8 cellular contexts compared by ENCODE assay signal in the genomic region with DNA sequence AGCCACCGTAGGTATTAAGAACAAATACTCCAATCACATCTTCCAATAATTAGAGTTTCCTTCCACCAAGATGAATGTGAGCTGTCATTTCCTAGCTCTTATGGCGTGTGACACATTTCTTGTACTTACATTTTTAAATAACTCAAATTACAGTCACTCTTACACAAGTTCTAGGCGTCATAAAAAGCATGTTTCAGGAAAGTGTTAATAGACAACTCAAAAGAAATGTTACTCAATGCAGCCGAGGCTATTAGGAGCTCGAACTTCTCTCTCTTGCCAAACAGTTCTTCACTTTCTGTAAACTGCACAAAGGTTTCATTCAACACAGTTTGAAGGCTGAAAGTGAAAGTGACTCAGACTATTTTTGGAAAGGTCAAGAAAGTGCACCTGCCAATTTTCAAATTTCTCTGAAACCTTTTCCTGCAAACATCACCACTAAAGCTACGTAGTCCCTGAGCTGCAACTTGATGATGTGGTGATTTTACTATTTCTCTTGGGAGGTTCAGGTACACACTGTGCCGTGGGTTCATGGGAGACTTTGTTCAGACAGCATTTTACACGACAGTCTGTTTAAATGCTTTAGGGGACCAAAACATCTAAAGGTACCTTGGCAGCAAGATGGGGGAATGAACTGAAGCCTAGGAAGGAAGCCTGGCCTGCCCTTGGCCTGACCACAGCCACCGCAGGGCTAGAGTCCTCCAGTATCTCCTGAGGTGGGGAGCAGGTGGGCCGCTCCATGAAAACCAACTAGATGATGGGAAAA.
DNase-seq lines count a peak whose midpoint lies in the region; ATAC-seq and TF ChIP-seq lines count a peak whose summit lies in the region.

No MANE protein-coding gene starts in this region.

- intact Hi-C loops in left colon (cut with DNase I, micrococcal nuclease) = no loop called here

- H3K27me3 Mint-ChIP-seq in type B pancreatic cell = no peaks in the 10 kb centered on the region

- no peak overlapping the region for H3K4me3 Mint-ChIP-seq in type B pancreatic cell

- peak; percentile 88 for ATAC-seq in HG03571 (IDR thresholded peaks at IDR 0.05; ENCODE audit: unreplicated experiment)
- ATAC-seq in left colon = peak; percentile 59

- H3K36me3 Mint-ChIP-seq in type B pancreatic cell = peaks cover 11% of the 10 kb centered on the region

- 16 to 22% (median 18%) methylated on average over 10 of the region's 10 CpGs for WGBS in adipose tissue, 3 donors

- peak overlapping the region; percentile 28 for H3K27ac Mint-ChIP-seq in type B pancreatic cell

- H3K4me1 Mint-ChIP-seq in type B pancreatic cell (ENCODE audit: unreplicated experiment) = peaks cover 33% of the 10 kb centered on the region

- H3K9me3 Mint-ChIP-seq in type B pancreatic cell = no peaks in the 10 kb centered on the region

- TF ChIP-seq CTCF in GM20000 (IDR thresholded peaks at IDR 0.05; ENCODE audit: extremely low read depth, missing control alignments) = no peak
- TF ChIP-seq CTCF in type B pancreatic cell (conservative IDR thresholded peaks at IDR 0.05) = no peak

- peak; percentile 80 for DNase-seq in COLO829 (ENCODE audit: low spot score)
- DNase-seq in GM20000 (ENCODE audit: low spot score) = peak; percentile 66
- DNase-seq in left colon = no peak
- no peak for DNase-seq in type B pancreatic cell (ENCODE audit: extremely low spot score, unreplicated experiment)
- no peak for DNase-seq in NCI-H1105 (lab: John Stamatoyannopoulos, UW)
- DNase-seq in HUDEP-2 (lab: John Stamatoyannopoulos, UW; ENCODE audit: unreplicated experiment in 76 of 76) = no peak

- H3K27ac ChIP-seq in adipose tissue (ENCODE audit: low read depth, low read length) = peak overlapping the region; percentile 48

Comparison
In these comparisons a context has a peak if more than half of its experiments do, and no peak if none do; other contexts are left out.
1. DNase-seq: peak in COLO829 (single experiment) and GM20000 (single experiment); none in left colon (0 of 2), type B pancreatic cell (single experiment), NCI-H1105 (single experiment) and HUDEP-2 (0 of 76).